Comparison of ENCODE assay signal across 26 cellular contexts in genomic region chr2:241956521-241957110, GRCh38.
"Had no signal": no experiment of that assay in that cellular context is flagged by ENCODE, and none has a peak within 500 bp of the region (broad histone marks: within the 10 kb centered on the region; RNA-seq: fewer than 3 reads in every experiment).

No MANE protein-coding gene starts in this region.

- H3K9me3 Mint-ChIP-seq: activated CD4-positive, alpha-beta memory T cell treated with anti-CD3 and anti-CD28 coated beads for 36 hours; activated CD4-positive, alpha-beta T cell treated with anti-CD3 and anti-CD28 coated beads, Interleukin-2, amount 10 ng/mL, durations not matched to agents 24 days and 14 days; activated naive CD4-positive, alpha-beta T cell treated with anti-CD3 and anti-CD28 coated beads, Interleukin-2, amount 50 U/mL, for 24 hours; mesothelial cell of epicardium; stimulated activated naive CD8-positive, alpha-beta T cell treated with anti-CD3 and anti-CD28 coated beads, Interleukin-15, Interleukin-2, amounts not matched to agents 100 ng/mL and 50 ng/mL, for 24 hours; T-helper 1 cell treated with Interleukin-12 subunit alpha and Interleukin-12 subunit beta and Interleukin-4 antibody, amounts not matched to agents 30 μg/mL and 1 μg/mL, for 36 hours; type B pancreatic cell had no signal

- H3K4me1 ChIP-seq: colonic mucosa, parathyroid adenoma, right atrium auricular region had no signal

- H3K27ac ChIP-seq: colonic mucosa, left lung, parathyroid adenoma, right atrium auricular region, vagina had no signal

- H3K36me3 ChIP-seq: colonic mucosa, left lung, right atrium auricular region, vagina had no signal

- H3K27me3 Mint-ChIP-seq: activated CD4-positive, alpha-beta memory T cell treated with anti-CD3 and anti-CD28 coated beads for 36 hours; activated CD4-positive, alpha-beta T cell treated with anti-CD3 and anti-CD28 coated beads, Interleukin-2, amount 10 ng/mL, durations not matched to agents 24 days and 14 days; activated naive CD4-positive, alpha-beta T cell treated with anti-CD3 and anti-CD28 coated beads, Interleukin-2, amount 50 U/mL, for 24 hours; naive thymus-derived CD4-positive, alpha-beta T cell; stimulated activated naive CD8-positive, alpha-beta T cell treated with anti-CD3 and anti-CD28 coated beads, Interleukin-15, Interleukin-2, amounts not matched to agents 100 ng/mL and 50 ng/mL, for 24 hours had no signal

- H3K27me3 ChIP-seq: colonic mucosa, left lung, right atrium auricular region, vagina had no signal

- H2AFZ ChIP-seq: parathyroid adenoma had no signal

- H3K9ac ChIP-seq: parathyroid adenoma, SK-N-SH had no signal

- H3K4me1 Mint-ChIP-seq: activated CD4-positive, alpha-beta T cell treated with anti-CD3 and anti-CD28 coated beads, Interleukin-2, amount 10 ng/mL, durations not matched to agents 24 days and 14 days; activated naive CD4-positive, alpha-beta T cell treated with anti-CD3 and anti-CD28 coated beads, Interleukin-2, amount 50 U/mL, for 24 hours had no signal

- H3K4me3 Mint-ChIP-seq: activated CD4-positive, alpha-beta memory T cell treated with anti-CD3 and anti-CD28 coated beads for 36 hours; activated CD4-positive, alpha-beta T cell treated with anti-CD3 and anti-CD28 coated beads, Interleukin-2, amount 10 ng/mL, durations not matched to agents 24 days and 14 days; activated naive CD4-positive, alpha-beta T cell treated with anti-CD3 and anti-CD28 coated beads, Interleukin-2, amount 50 U/mL, for 24 hours; mesothelial cell of epicardium; naive thymus-derived CD4-positive, alpha-beta T cell; stimulated activated naive CD8-positive, alpha-beta T cell treated with anti-CD3 and anti-CD28 coated beads, Interleukin-15, Interleukin-2, amounts not matched to agents 100 ng/mL and 50 ng/mL, for 24 hours; T-helper 1 cell treated with Interleukin-12 subunit alpha and Interleukin-12 subunit beta and Interleukin-4 antibody, amounts not matched to agents 30 μg/mL and 1 μg/mL, for 36 hours; type B pancreatic cell had no signal

- H3K79me2 ChIP-seq: parathyroid adenoma had no signal

- DNase-seq: activated CD4-positive, alpha-beta memory T cell treated with anti-CD3 and anti-CD28 coated beads for 36 hours; activated CD4-positive, alpha-beta T cell treated with anti-CD3 and anti-CD28 coated beads, Interleukin-2, amount 10 ng/mL, durations not matched to agents 24 days and 14 days; activated CD4-positive, CD25-positive, alpha-beta regulatory T cell treated with anti-CD3 and anti-CD28 coated beads, Interleukin-2, amount 50 U/mL, for 72 hours; activated CD8-positive, alpha-beta memory T cell treated with anti-CD3 and anti-CD28 coated beads, Interleukin-2, amount 50 U/mL, for 4 hours; activated gamma-delta T cell; activated T-cell treated with anti-CD3 and anti-CD28 coated beads, Interleukin-2, amount 50 U/mL, for 1 hour; anterior cingulate cortex; cerebellar nuclear complex; colonic mucosa; effector memory CD4-positive, alpha-beta T cell; left lung; mammary epithelial cell; naive thymus-derived CD4-positive, alpha-beta T cell; occipital lobe; SK-N-SH; stimulated activated CD4-positive, alpha-beta T cell treated with anti-CD3 and anti-CD28 coated beads, Interleukin-2, amount 100 ng/mL, for 48 hours; SW 1271; T-helper 9 cell had no signal

- H3K36me3 Mint-ChIP-seq: activated CD4-positive, alpha-beta memory T cell treated with anti-CD3 and anti-CD28 coated beads for 36 hours; mesothelial cell of epicardium; type B pancreatic cell had no signal

- ATAC-seq: left lung; naive thymus-derived CD4-positive, alpha-beta T cell had no signal

- H3K4me2 ChIP-seq: SK-N-SH had no signal

- H3K27ac Mint-ChIP-seq: activated CD4-positive, alpha-beta memory T cell treated with anti-CD3 and anti-CD28 coated beads for 36 hours; activated CD4-positive, alpha-beta T cell treated with anti-CD3 and anti-CD28 coated beads, Interleukin-2, amount 10 ng/mL, durations not matched to agents 24 days and 14 days; activated naive CD4-positive, alpha-beta T cell treated with anti-CD3 and anti-CD28 coated beads, Interleukin-2, amount 50 U/mL, for 24 hours; mesothelial cell of epicardium; naive thymus-derived CD4-positive, alpha-beta T cell; stimulated activated naive CD8-positive, alpha-beta T cell treated with anti-CD3 and anti-CD28 coated beads, Interleukin-15, Interleukin-2, amounts not matched to agents 100 ng/mL and 50 ng/mL, for 24 hours; T-helper 1 cell treated with Interleukin-12 subunit alpha and Interleukin-12 subunit beta and Interleukin-4 antibody, amounts not matched to agents 30 μg/mL and 1 μg/mL, for 36 hours; type B pancreatic cell had no signal

- H3K4me3 ChIP-seq: colonic mucosa, left lung, right atrium auricular region, vagina had no signal

- H3K9me3 ChIP-seq: colonic mucosa, left lung, right atrium auricular region, SK-N-SH, vagina had no signal
